Comparison of ENCODE assay signal across 17 cellular contexts in the genomic region with DNA sequence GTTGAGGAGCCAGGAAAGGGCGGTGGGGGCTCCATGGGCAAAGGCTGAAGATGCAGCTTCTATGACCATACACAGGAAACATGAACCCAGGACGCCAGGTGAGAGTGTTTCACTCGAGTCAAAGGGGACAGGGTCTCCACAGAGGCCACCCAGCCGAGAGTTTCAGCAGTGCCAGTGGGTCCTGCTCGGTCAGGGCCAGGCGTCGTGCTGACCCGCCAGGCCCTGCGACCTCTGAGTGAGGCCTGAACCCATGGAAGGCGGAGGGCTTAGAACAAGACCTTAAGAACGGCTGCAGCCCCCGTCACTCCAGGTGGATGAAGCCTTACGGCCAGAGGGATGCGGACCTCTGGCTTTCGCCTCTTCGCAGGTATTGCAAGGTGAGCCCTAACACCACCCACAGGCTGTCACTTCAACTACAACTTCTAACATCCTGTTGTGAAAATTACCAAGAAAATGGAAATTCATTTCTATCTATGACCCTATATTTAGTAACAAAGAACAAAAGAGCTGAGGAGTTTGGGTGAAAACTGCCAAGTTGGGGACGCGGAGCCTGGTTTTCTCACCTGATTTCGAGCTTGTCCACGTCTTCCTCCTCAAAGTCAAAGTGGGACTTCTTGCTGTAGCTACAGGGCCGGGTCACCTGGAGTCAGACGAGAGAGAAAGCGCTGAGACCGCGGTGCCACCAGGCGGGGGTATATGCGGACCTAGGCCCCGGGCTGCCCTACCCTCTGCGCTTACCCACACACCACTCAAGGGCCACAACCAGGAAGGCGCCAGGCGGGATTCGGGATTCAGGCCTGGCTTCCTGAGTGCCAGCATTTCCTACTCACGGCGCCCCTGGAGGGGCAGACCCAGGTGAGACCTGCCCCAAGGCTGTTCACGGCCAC. TPM values are rescaled to one million over a fixed set of nuclear protein-coding genes. Genes with fewer than 3 reads are reported as not detected.
DNase-seq lines count a peak whose midpoint lies in the region; ATAC-seq and TF ChIP-seq lines count a peak whose summit lies in the region.
"Had no signal": no experiment of that assay in that cellular context is flagged by ENCODE, and none has a peak within 500 bp of the region (broad histone marks: within the 10 kb centered on the region; RNA-seq: fewer than 3 reads in every experiment).

No MANE protein-coding gene starts in this region.

- TF ChIP-seq CTCF in CD8-positive, alpha-beta T cell (IDR thresholded peaks at IDR 0.05): no peak
- TF ChIP-seq CTCF in natural killer cell (IDR thresholded peaks at IDR 0.05): no peak
- no peak for TF ChIP-seq CTCF in osteoblast (IDR thresholded peaks at IDR 0.05; ENCODE audit: extremely low read depth, low read depth, low read length)

- no peaks in the 10 kb centered on the region for H3K9me3 Mint-ChIP-seq in CD8-positive, alpha-beta T cell
- H3K9me3 Mint-ChIP-seq in activated T-helper 17 cell treated with anti-CD3 and anti-CD28 coated beads, Interleukin-2, amount 50 U/mL, for 72 hours: no peaks in the 10 kb centered on the region
- no peaks in the 10 kb centered on the region for H3K9me3 Mint-ChIP-seq in natural killer cell
- H3K9me3 Mint-ChIP-seq: activated naive CD8-positive, alpha-beta T cell treated with anti-CD3 and anti-CD28 coated beads, Interleukin-2, amount 10 ng/mL, durations not matched to agents 7 days and 5 days had no signal

- no peak overlapping the region for H3K27ac ChIP-seq in CD8-positive, alpha-beta T cell (ENCODE audit: low read depth, low read length)
- no peak overlapping the region for H3K27ac ChIP-seq in osteoblast (ENCODE audit: low read depth, low read length)

- POLR2A ChIA-PET in CD8-positive, alpha-beta T cell (lab: Charles Lee): interaction anchor here (0.6 kb wide), 1 partner anchor 206 kb away, joined by 3 read pairs; no protein-coding TSS in a partner anchor

- intact Hi-C loops in CD8-positive, alpha-beta T cell (cut with DNase I, micrococcal nuclease): loop anchor here in 1 of 2 experiments (5.0 kb wide), 1 partner anchor 203 kb away; no protein-coding TSS in a partner anchor
- intact Hi-C loops in natural killer cell (cut with micrococcal nuclease): no loop called here

- no peak overlapping the region for H2AFZ ChIP-seq in osteoblast (ENCODE audit: low read length)

- peaks cover 92% of the 10 kb centered on the region for H3K36me3 ChIP-seq in CD8-positive, alpha-beta T cell (ENCODE audit: insufficient read depth, low read length)
- peaks cover 79% of the 10 kb centered on the region for H3K36me3 ChIP-seq in osteoblast (ENCODE audit: insufficient read depth, low read length)

- no peaks in the 10 kb centered on the region for H3K4me1 ChIP-seq in CD8-positive, alpha-beta T cell (ENCODE audit: insufficient read depth, low read length)
- H3K4me1 ChIP-seq in osteoblast (ENCODE audit: insufficient read depth, low read length): peaks cover 18% of the 10 kb centered on the region

- CTCF ChIA-PET in CD8-positive, alpha-beta T cell (lab: Charles Lee): no interaction called here

- DNase-seq in CD8-positive, alpha-beta T cell: peak in 1 of 7 experiments; percentile 12
- DNase-seq in natural killer cell: no peak
- DNase-seq in MV-4-11 (lab: John Stamatoyannopoulos, UW): no peak
- no peak for DNase-seq in osteoblast (ENCODE audit: insufficient read length, low spot score, missing footprints)
- DNase-seq: activated CD4-positive, CD25-positive, alpha-beta regulatory T cell; activated CD8-positive, alpha-beta memory T cell treated with anti-CD3 and anti-CD28 coated beads, Interleukin-2, amount 50 U/mL, for 4 hours; activated naive CD8-positive, alpha-beta T cell treated with anti-CD3 and anti-CD28 coated beads, Interleukin-2, amount 10 ng/mL, durations not matched to agents 7 days and 5 days; caudate nucleus; effector CD8-positive, alpha-beta T cell; GOT3; naive thymus-derived CD8-positive, alpha-beta T cell; NCI-H526 treated with DMSO at 0.1 percent for 48 hours; stimulated activated CD4-positive, alpha-beta T cell treated with anti-CD3 and anti-CD28 coated beads, Interleukin-15, amount 100 ng/mL, for 24 hours had no signal

- H4K20me1 ChIP-seq in osteoblast (ENCODE audit: insufficient read depth, low read length): peaks cover 16% of the 10 kb centered on the region

- H3K9me3 ChIP-seq in CD8-positive, alpha-beta T cell (ENCODE audit: low read length): no peaks in the 10 kb centered on the region
- H3K9me3 ChIP-seq in osteoblast (ENCODE audit: low read depth, low read length): no peaks in the 10 kb centered on the region

- H3K4me3 ChIP-seq in CD8-positive, alpha-beta T cell (ENCODE audit: low read depth, low read length): no peak overlapping the region
- no peak overlapping the region for H3K4me3 ChIP-seq in osteoblast (ENCODE audit: insufficient read depth, low read length)

- no peaks in the 10 kb centered on the region for H3K27me3 ChIP-seq in CD8-positive, alpha-beta T cell (ENCODE audit: insufficient read depth, low read length)
- H3K27me3 ChIP-seq in osteoblast (ENCODE audit: insufficient read depth, low read length): no peaks in the 10 kb centered on the region

- ATAC-seq in CD8-positive, alpha-beta T cell: no peak
- ATAC-seq in HG03432 (IDR thresholded peaks at IDR 0.05; ENCODE audit: unreplicated experiment) (peak; percentile 3), natural killer cell (no peak), HG03159 (IDR thresholded peaks at IDR 0.05; ENCODE audit: unreplicated experiment) (no peak)
- no peak for ATAC-seq in activated T-helper 17 cell treated with anti-CD3 and anti-CD28 coated beads, Interleukin-2, amount 50 U/mL, for 72 hours (replicated peaks)

- peaks cover 76% of the 10 kb centered on the region for H3K36me3 Mint-ChIP-seq in CD8-positive, alpha-beta T cell
- H3K36me3 Mint-ChIP-seq in activated T-helper 17 cell treated with anti-CD3 and anti-CD28 coated beads, Interleukin-2, amount 50 U/mL, for 72 hours (ENCODE audit: low read depth): peaks cover 60% of the 10 kb centered on the region
- no peaks in the 10 kb centered on the region for H3K36me3 Mint-ChIP-seq in natural killer cell
- H3K36me3 Mint-ChIP-seq: activated naive CD8-positive, alpha-beta T cell treated with anti-CD3 and anti-CD28 coated beads, Interleukin-2, amount 10 ng/mL, durations not matched to agents 7 days and 5 days had no signal

- H3K4me3 Mint-ChIP-seq in CD8-positive, alpha-beta T cell: no peak overlapping the region
- H3K4me3 Mint-ChIP-seq in activated T-helper 17 cell treated with anti-CD3 and anti-CD28 coated beads, Interleukin-2, amount 50 U/mL, for 72 hours: no peak overlapping the region
- peak overlapping the region; percentile 17 for H3K4me3 Mint-ChIP-seq in natural killer cell
- H3K4me3 Mint-ChIP-seq: activated naive CD8-positive, alpha-beta T cell treated with anti-CD3 and anti-CD28 coated beads, Interleukin-2, amount 10 ng/mL, durations not matched to agents 7 days and 5 days had no signal

- H3K4me1 Mint-ChIP-seq in CD8-positive, alpha-beta T cell (ENCODE audit: low read depth): no peaks in the 10 kb centered on the region
- no peaks in the 10 kb centered on the region for H3K4me1 Mint-ChIP-seq in activated T-helper 17 cell treated with anti-CD3 and anti-CD28 coated beads, Interleukin-2, amount 50 U/mL, for 72 hours
- peaks cover 20 to 27% of the 10 kb centered on the region in 2 donors for H3K4me1 Mint-ChIP-seq in natural killer cell

- no peaks in the 10 kb centered on the region for H3K27me3 Mint-ChIP-seq in CD8-positive, alpha-beta T cell (ENCODE audit: low read depth)
- no peaks in the 10 kb centered on the region for H3K27me3 Mint-ChIP-seq in activated T-helper 17 cell treated with anti-CD3 and anti-CD28 coated beads, Interleukin-2, amount 50 U/mL, for 72 hours
- no peaks in the 10 kb centered on the region for H3K27me3 Mint-ChIP-seq in natural killer cell (ENCODE audit: low read depth in 2 of 2)
- H3K27me3 Mint-ChIP-seq: activated naive CD8-positive, alpha-beta T cell treated with anti-CD3 and anti-CD28 coated beads, Interleukin-2, amount 10 ng/mL, durations not matched to agents 7 days and 5 days; naive thymus-derived CD8-positive, alpha-beta T cell had no signal

- H3K27ac Mint-ChIP-seq in CD8-positive, alpha-beta T cell: peak overlapping the region; percentile 55
- peak overlapping the region; percentile 63 for H3K27ac Mint-ChIP-seq in activated T-helper 17 cell treated with anti-CD3 and anti-CD28 coated beads, Interleukin-2, amount 50 U/mL, for 72 hours
- peak overlapping the region; percentile 75 to 76 for H3K27ac Mint-ChIP-seq in natural killer cell
- H3K27ac Mint-ChIP-seq: activated naive CD8-positive, alpha-beta T cell treated with anti-CD3 and anti-CD28 coated beads, Interleukin-2, amount 10 ng/mL, durations not matched to agents 7 days and 5 days had no signal

- peaks cover 54% of the 10 kb centered on the region for H3K79me2 ChIP-seq in osteoblast (ENCODE audit: insufficient read depth, low read length)

- no peak overlapping the region for H3K4me2 ChIP-seq in osteoblast (ENCODE audit: insufficient read depth, low read length)

RNA-seq across cellular contexts. Expression of a gene that starts 50.1 kb away (rescaled TPM):
- total RNA-seq in CD8-positive, alpha-beta T cell: 10 to 100 TPM; 12.1 to 16.8 TPM
- 1 to 10 TPM; 1.3 to 3.9 TPM for total RNA-seq in activated T-helper 17 cell treated with anti-CD3 and anti-CD28 coated beads, Interleukin-2, amount 50 U/mL, for 72 hours
- 10 to 100 TPM; 21.1 to 23.9 (median 23.5) TPM for total RNA-seq in natural killer cell
- 0.36 and 0.59 TPM in 2 replicates for total RNA-seq in osteoblast
- total RNA-seq: RPMI7951 had no signal
